Comparison of ENCODE assay signal across 23 cellular contexts in genomic region chr20:63139369-63139768, GRCh38.
"Had no signal": no experiment of that assay in that cellular context is flagged by ENCODE, and none has a peak within 500 bp of the region (broad histone marks: within the 10 kb centered on the region; RNA-seq: fewer than 3 reads in every experiment).

No MANE protein-coding gene starts in this region.

- H2AFZ ChIP-seq: hepatocyte had no signal

- H3K9me3 ChIP-seq: esophagus muscularis mucosa, gastroesophageal sphincter, heart left ventricle, left lung, pancreas, right lobe of liver, stomach, thyroid gland had no signal

- H3K36me3 Mint-ChIP-seq: naive thymus-derived CD8-positive, alpha-beta T cell had no signal

- H3K27me3 ChIP-seq: foreskin keratinocyte, pancreas, right lobe of liver, thyroid gland had no signal

- H3K4me3 ChIP-seq: coronary artery, esophagus muscularis mucosa, gastroesophageal sphincter, heart left ventricle, hepatocyte, left lung, pancreas, right lobe of liver, stomach, thyroid gland had no signal

- H3K27ac ChIP-seq: coronary artery, esophagus muscularis mucosa, foreskin keratinocyte, gastroesophageal sphincter, heart left ventricle, hepatocyte, left lung, pancreas, right lobe of liver, stomach, thyroid gland had no signal

- H3K36me3 ChIP-seq: esophagus muscularis mucosa, gastroesophageal sphincter, heart left ventricle, left lung, pancreas, right lobe of liver, stomach, thyroid gland had no signal

- H3K4me1 Mint-ChIP-seq: naive thymus-derived CD8-positive, alpha-beta T cell had no signal

- ATAC-seq: foreskin keratinocyte; gastroesophageal sphincter; heart left ventricle; left lung; naive thymus-derived CD8-positive, alpha-beta T cell; pancreas; right lobe of liver had no signal

- H3K4me1 ChIP-seq: esophagus muscularis mucosa, foreskin keratinocyte, gastroesophageal sphincter, heart left ventricle, left lung, pancreas, right lobe of liver, stomach, thyroid gland had no signal

- H3K79me2 ChIP-seq: hepatocyte had no signal

- H3K4me3 Mint-ChIP-seq: naive thymus-derived CD8-positive, alpha-beta T cell had no signal

- H3K4me2 ChIP-seq: hepatocyte had no signal

- H3K9me3 Mint-ChIP-seq: naive thymus-derived CD8-positive, alpha-beta T cell had no signal

- H3K27ac Mint-ChIP-seq: naive thymus-derived CD8-positive, alpha-beta T cell; progenitor cell of endocrine pancreas had no signal

- DNase-seq: dermis blood vessel endothelial cell; effector memory CD4-positive, alpha-beta T cell; left lung; occipital lobe; right lobe of liver; small intestine; stimulated activated CD4-positive, alpha-beta T cell treated with anti-CD3 and anti-CD28 coated beads, Interleukin-12 subunit alpha, Interleukin-12 subunit beta, amount 100 ng/mL, for 4 hours; stimulated activated CD4-positive, alpha-beta T cell treated with anti-CD3 and anti-CD28 coated beads, Interleukin-1b, Interleukin-23, amount 100 ng/mL, for 48 hours; stimulated activated CD4-positive, alpha-beta T cell treated with anti-CD3 and anti-CD28 coated beads, Interleukin-4, amount 100 ng/mL, for 1 hour; stimulated activated CD8-positive, alpha-beta memory T cell treated with anti-CD3 and anti-CD28 coated beads, Interleukin-4, amount 100 ng/mL, for 48 hours; stimulated activated naive CD4-positive, alpha-beta T cell treated with Interleukin-2 at 50 U/mL for 16 hours; stomach; thyroid gland; trophoblast cell had no signal
